ENCODE assay signal across 1 cellular context in the genomic region with DNA sequence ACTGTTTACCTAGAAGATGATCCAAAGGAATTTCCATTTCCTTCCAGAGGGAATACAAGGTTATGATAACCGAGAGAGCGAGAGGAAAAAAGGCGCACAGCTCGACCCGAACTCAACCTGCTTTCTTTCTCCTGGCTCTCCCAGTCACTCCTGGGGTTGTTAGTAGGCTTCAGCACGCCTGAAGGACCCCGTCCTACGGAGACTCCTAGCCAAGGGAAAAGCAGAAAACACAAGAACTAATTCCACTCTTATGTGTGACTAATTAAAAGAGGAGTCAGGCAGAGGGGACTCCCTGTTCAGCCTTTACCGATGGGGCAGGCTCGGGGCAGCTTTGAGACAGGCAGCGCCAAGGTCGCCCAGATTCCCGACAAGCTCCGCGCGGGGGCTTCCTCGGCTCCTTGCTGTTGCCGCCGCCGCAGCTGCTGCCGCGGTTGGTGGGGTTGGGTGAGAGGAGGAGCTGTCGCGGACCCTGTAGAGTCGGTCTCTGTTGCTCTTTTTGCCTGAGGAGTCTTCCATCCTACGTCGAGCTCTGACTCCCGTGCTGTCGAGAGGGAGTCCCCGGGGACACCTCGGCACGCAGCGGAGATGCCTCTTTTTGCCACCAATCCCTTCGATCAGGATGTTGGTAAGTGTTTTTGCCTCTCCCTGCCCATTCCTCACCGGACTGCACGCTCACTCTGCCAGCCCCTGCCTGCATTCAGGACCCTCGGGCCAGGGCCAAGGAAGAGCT.
A peak's percentile ranks its signal among the peaks of the same experiment; 100 is the strongest.
TF ChIP-seq lines count a peak whose summit lies in the region.

A gene (plus strand): TSS at position 397 of the 730 bp plus-strand sequence. CDS start 189 bp downstream, at position 586.

TF ChIP-seq in HepG2, 621 proteins besides CTCF, POLR2A, EP300 and RAD21 (continued from another document):
- TF ChIP-seq, protein P1, sequence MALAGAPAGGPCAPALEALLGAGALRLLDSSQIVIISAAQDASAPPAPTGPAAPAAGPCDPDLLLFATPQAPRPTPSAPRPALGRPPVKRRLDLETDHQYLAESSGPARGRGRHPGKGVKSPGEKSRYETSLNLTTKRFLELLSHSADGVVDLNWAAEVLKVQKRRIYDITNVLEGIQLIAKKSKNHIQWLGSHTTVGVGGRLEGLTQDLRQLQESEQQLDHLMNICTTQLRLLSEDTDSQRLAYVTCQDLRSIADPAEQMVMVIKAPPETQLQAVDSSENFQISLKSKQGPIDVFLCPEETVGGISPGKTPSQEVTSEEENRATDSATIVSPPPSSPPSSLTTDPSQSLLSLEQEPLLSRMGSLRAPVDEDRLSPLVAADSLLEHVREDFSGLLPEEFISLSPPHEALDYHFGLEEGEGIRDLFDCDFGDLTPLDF (CRISPR knock-in tag; IDR thresholded peaks at IDR 0.05), result peak; percentile 70; the same call in 1 of the 2 replicates
- TF ChIP-seq, protein P2, sequence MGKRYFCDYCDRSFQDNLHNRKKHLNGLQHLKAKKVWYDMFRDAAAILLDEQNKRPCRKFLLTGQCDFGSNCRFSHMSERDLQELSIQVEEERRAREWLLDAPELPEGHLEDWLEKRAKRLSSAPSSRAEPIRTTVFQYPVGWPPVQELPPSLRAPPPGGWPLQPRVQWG (CRISPR knock-in tag; IDR thresholded peaks at IDR 0.05; ENCODE audit: borderline replicate concordance, low read depth), result no peak
- TF ChIP-seq, protein P3, sequence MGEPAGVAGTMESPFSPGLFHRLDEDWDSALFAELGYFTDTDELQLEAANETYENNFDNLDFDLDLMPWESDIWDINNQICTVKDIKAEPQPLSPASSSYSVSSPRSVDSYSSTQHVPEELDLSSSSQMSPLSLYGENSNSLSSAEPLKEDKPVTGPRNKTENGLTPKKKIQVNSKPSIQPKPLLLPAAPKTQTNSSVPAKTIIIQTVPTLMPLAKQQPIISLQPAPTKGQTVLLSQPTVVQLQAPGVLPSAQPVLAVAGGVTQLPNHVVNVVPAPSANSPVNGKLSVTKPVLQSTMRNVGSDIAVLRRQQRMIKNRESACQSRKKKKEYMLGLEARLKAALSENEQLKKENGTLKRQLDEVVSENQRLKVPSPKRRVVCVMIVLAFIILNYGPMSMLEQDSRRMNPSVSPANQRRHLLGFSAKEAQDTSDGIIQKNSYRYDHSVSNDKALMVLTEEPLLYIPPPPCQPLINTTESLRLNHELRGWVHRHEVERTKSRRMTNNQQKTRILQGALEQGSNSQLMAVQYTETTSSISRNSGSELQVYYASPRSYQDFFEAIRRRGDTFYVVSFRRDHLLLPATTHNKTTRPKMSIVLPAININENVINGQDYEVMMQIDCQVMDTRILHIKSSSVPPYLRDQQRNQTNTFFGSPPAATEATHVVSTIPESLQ (CRISPR knock-in tag; conservative IDR thresholded peaks at IDR 0.05), result no peak
- peak; percentile 64 for TF ChIP-seq TBX2 (CRISPR knock-in tag; IDR thresholded peaks at IDR 0.05; ENCODE audit: borderline replicate concordance)
- TF ChIP-seq, protein P4, sequence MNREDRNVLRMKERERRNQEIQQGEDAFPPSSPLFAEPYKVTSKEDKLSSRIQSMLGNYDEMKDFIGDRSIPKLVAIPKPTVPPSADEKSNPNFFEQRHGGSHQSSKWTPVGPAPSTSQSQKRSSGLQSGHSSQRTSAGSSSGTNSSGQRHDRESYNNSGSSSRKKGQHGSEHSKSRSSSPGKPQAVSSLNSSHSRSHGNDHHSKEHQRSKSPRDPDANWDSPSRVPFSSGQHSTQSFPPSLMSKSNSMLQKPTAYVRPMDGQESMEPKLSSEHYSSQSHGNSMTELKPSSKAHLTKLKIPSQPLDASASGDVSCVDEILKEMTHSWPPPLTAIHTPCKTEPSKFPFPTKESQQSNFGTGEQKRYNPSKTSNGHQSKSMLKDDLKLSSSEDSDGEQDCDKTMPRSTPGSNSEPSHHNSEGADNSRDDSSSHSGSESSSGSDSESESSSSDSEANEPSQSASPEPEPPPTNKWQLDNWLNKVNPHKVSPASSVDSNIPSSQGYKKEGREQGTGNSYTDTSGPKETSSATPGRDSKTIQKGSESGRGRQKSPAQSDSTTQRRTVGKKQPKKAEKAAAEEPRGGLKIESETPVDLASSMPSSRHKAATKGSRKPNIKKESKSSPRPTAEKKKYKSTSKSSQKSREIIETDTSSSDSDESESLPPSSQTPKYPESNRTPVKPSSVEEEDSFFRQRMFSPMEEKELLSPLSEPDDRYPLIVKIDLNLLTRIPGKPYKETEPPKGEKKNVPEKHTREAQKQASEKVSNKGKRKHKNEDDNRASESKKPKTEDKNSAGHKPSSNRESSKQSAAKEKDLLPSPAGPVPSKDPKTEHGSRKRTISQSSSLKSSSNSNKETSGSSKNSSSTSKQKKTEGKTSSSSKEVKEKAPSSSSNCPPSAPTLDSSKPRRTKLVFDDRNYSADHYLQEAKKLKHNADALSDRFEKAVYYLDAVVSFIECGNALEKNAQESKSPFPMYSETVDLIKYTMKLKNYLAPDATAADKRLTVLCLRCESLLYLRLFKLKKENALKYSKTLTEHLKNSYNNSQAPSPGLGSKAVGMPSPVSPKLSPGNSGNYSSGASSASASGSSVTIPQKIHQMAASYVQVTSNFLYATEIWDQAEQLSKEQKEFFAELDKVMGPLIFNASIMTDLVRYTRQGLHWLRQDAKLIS (CRISPR knock-in tag; IDR thresholded peaks at IDR 0.05), result no peak; the same call in 1 of the 2 replicates
- TF ChIP-seq, protein P5, sequence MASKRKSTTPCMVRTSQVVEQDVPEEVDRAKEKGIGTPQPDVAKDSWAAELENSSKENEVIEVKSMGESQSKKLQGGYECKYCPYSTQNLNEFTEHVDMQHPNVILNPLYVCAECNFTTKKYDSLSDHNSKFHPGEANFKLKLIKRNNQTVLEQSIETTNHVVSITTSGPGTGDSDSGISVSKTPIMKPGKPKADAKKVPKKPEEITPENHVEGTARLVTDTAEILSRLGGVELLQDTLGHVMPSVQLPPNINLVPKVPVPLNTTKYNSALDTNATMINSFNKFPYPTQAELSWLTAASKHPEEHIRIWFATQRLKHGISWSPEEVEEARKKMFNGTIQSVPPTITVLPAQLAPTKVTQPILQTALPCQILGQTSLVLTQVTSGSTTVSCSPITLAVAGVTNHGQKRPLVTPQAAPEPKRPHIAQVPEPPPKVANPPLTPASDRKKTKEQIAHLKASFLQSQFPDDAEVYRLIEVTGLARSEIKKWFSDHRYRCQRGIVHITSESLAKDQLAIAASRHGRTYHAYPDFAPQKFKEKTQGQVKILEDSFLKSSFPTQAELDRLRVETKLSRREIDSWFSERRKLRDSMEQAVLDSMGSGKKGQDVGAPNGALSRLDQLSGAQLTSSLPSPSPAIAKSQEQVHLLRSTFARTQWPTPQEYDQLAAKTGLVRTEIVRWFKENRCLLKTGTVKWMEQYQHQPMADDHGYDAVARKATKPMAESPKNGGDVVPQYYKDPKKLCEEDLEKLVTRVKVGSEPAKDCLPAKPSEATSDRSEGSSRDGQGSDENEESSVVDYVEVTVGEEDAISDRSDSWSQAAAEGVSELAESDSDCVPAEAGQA (IDR thresholded peaks at IDR 0.05; ENCODE audit: low read depth), result no peak
- TF ChIP-seq, protein P5 (CRISPR knock-in tag; IDR thresholded peaks at IDR 0.05; ENCODE audit: borderline replicate concordance), result no peak
- TF ChIP-seq, protein P6, sequence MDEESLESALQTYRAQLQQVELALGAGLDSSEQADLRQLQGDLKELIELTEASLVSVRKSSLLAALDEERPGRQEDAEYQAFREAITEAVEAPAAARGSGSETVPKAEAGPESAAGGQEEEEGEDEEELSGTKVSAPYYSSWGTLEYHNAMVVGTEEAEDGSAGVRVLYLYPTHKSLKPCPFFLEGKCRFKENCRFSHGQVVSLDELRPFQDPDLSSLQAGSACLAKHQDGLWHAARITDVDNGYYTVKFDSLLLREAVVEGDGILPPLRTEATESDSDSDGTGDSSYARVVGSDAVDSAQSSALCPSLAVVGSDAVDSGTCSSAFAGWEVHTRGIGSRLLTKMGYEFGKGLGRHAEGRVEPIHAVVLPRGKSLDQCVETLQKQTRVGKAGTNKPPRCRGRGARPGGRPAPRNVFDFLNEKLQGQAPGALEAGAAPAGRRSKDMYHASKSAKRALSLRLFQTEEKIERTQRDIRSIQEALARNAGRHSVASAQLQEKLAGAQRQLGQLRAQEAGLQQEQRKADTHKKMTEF (CRISPR knock-in tag; IDR thresholded peaks at IDR 0.05), result peak; percentile 65; the same call in 1 of the 2 replicates
- TF ChIP-seq HNF4G (IDR thresholded peaks at IDR 0.05; ENCODE audit: borderline replicate concordance, low read depth, low read length), result no peak
- no peak for TF ChIP-seq HNF4G (CRISPR knock-in tag; IDR thresholded peaks at IDR 0.05; ENCODE audit: borderline replicate concordance, low read depth)
- TF ChIP-seq DNMT1 (CRISPR knock-in tag; IDR thresholded peaks at IDR 0.05), result 0 out of 2 replicates have a peak, but pooled peaks have one; percentile 51
- 0 out of 2 replicates have a peak, but pooled peaks have one; percentile 74 for TF ChIP-seq ZNF772 (CRISPR knock-in tag; IDR thresholded peaks at IDR 0.05)
- TF ChIP-seq, protein P7, sequence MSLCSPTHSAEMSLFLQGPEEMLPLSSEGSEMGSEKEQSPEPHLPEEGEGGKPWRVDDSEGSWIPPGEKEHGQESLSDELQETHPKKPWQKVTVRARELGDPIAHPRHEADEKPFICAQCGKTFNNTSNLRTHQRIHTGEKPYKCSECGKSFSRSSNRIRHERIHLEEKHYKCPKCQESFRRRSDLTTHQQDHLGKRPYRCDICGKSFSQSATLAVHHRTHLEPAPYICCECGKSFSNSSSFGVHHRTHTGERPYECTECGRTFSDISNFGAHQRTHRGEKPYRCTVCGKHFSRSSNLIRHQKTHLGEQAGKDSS (CRISPR knock-in tag; IDR thresholded peaks at IDR 0.05; ENCODE audit: borderline replicate concordance, low read depth), result no peak
- TF ChIP-seq, protein P8, sequence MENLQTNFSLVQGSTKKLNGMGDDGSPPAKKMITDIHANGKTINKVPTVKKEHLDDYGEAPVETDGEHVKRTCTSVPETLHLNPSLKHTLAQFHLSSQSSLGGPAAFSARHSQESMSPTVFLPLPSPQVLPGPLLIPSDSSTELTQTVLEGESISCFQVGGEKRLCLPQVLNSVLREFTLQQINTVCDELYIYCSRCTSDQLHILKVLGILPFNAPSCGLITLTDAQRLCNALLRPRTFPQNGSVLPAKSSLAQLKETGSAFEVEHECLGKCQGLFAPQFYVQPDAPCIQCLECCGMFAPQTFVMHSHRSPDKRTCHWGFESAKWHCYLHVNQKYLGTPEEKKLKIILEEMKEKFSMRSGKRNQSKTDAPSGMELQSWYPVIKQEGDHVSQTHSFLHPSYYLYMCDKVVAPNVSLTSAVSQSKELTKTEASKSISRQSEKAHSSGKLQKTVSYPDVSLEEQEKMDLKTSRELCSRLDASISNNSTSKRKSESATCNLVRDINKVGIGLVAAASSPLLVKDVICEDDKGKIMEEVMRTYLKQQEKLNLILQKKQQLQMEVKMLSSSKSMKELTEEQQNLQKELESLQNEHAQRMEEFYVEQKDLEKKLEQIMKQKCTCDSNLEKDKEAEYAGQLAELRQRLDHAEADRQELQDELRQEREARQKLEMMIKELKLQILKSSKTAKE (CRISPR knock-in tag; IDR thresholded peaks at IDR 0.05; ENCODE audit: borderline replicate concordance), result no peak
- no peak for TF ChIP-seq RXRB (CRISPR knock-in tag; IDR thresholded peaks at IDR 0.05; ENCODE audit: borderline replicate concordance)
- TF ChIP-seq, protein P9, sequence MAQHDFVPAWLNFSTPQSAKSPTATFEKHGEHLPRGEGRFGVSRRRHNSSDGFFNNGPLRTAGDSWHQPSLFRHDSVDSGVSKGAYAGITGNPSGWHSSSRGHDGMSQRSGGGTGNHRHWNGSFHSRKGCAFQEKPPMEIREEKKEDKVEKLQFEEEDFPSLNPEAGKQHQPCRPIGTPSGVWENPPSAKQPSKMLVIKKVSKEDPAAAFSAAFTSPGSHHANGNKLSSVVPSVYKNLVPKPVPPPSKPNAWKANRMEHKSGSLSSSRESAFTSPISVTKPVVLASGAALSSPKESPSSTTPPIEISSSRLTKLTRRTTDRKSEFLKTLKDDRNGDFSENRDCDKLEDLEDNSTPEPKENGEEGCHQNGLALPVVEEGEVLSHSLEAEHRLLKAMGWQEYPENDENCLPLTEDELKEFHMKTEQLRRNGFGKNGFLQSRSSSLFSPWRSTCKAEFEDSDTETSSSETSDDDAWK (CRISPR knock-in tag; IDR thresholded peaks at IDR 0.05), result no peak
- TF ChIP-seq HIVEP1 (CRISPR knock-in tag; IDR thresholded peaks at IDR 0.05), result no peak; the same call in 1 of the 2 replicates
- peak; percentile 81 for TF ChIP-seq ZFX (CRISPR knock-in tag; IDR thresholded peaks at IDR 0.05; ENCODE audit: low read depth)
- TF ChIP-seq IKZF4 (CRISPR knock-in tag; IDR thresholded peaks at IDR 0.05; ENCODE audit: borderline replicate concordance, low read depth, not compliant biosample characterization), result no peak
- TF ChIP-seq, protein P10, sequence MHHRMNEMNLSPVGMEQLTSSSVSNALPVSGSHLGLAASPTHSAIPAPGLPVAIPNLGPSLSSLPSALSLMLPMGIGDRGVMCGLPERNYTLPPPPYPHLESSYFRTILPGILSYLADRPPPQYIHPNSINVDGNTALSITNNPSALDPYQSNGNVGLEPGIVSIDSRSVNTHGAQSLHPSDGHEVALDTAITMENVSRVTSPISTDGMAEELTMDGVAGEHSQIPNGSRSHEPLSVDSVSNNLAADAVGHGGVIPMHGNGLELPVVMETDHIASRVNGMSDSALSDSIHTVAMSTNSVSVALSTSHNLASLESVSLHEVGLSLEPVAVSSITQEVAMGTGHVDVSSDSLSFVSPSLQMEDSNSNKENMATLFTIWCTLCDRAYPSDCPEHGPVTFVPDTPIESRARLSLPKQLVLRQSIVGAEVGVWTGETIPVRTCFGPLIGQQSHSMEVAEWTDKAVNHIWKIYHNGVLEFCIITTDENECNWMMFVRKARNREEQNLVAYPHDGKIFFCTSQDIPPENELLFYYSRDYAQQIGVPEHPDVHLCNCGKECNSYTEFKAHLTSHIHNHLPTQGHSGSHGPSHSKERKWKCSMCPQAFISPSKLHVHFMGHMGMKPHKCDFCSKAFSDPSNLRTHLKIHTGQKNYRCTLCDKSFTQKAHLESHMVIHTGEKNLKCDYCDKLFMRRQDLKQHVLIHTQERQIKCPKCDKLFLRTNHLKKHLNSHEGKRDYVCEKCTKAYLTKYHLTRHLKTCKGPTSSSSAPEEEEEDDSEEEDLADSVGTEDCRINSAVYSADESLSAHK (CRISPR knock-in tag; IDR thresholded peaks at IDR 0.05; ENCODE audit: borderline replicate concordance), result no peak
- TF ChIP-seq NR3C1 (CRISPR knock-in tag; IDR thresholded peaks at IDR 0.05), result no peak
- no peak for TF ChIP-seq JDP2 (CRISPR knock-in tag; IDR thresholded peaks at IDR 0.05; ENCODE audit: borderline replicate concordance)
- TF ChIP-seq ZNF670 (CRISPR knock-in tag; IDR thresholded peaks at IDR 0.05; ENCODE audit: borderline replicate concordance), result no peak
- 0 out of 2 replicates have a peak, but pooled peaks have one; percentile 42 for TF ChIP-seq GZF1 (CRISPR knock-in tag; IDR thresholded peaks at IDR 0.05)
- TF ChIP-seq FOXP1 (IDR thresholded peaks at IDR 0.05), result no peak
- no peak for TF ChIP-seq FOXP1 (CRISPR knock-in tag; IDR thresholded peaks at IDR 0.05)
- peak; percentile 25; the same call in 1 of the 2 replicates for TF ChIP-seq NCOA1 (CRISPR knock-in tag; IDR thresholded peaks at IDR 0.05)
